Comparison of ENCODE assay signal across 14 cellular contexts in genomic region chr13:40476175-40476958, GRCh38.
DNase-seq lines count a peak whose midpoint lies in the region; ATAC-seq and TF ChIP-seq lines count a peak whose summit lies in the region.
"Had no signal": no experiment of that assay in that cellular context is flagged by ENCODE, and none has a peak within 500 bp of the region (broad histone marks: within the 10 kb centered on the region; RNA-seq: fewer than 3 reads in every experiment).

No MANE protein-coding gene starts in this region.

- H3K4me3 ChIP-seq in HFF-Myc (replicated peaks; ENCODE audit: low read depth, low read length) (no peak overlapping the region), thoracic aorta (no peak overlapping the region)
- H3K4me3 ChIP-seq: suprapubic skin had no signal

- peak overlapping the region in 1 of 2 donors; percentile 72 for H3K27ac ChIP-seq in thoracic aorta
- H3K27ac ChIP-seq: neutrophil, suprapubic skin had no signal

- peaks cover 23 to 41% of the 10 kb centered on the region in 2 donors for H3K4me1 ChIP-seq in thoracic aorta (ENCODE audit: control insufficient read depth in 1 of 2, low read depth in 2 of 2)

- intact Hi-C loops in left ventricle myocardium superior (cut with micrococcal nuclease) = no loop called here

- no peak for TF ChIP-seq CTCF in HFF-Myc (IDR thresholded peaks at IDR 0.05; ENCODE audit: low read depth, low read length, missing control alignments)
- no peak for TF ChIP-seq CTCF in thoracic aorta (IDR thresholded peaks at IDR 0.05)

- peak; percentile 34 for ATAC-seq in left ventricle myocardium superior
- ATAC-seq in thoracic aorta (ENCODE audit: insufficient number of reproducible peaks, low FRiP score, low read depth) = peak; percentile 45

- H3K36me3 ChIP-seq in thoracic aorta = no peaks in the 10 kb centered on the region
- H3K36me3 ChIP-seq: neutrophil, suprapubic skin had no signal

- DNase-seq in HFF-Myc (ENCODE audit: extremely low read depth, low read depth) = peak; percentile 16
- DNase-seq in amniotic epithelial cell (ENCODE audit: low read depth) = peak; percentile 39
- no peak for DNase-seq in left ventricle myocardium superior
- no peak for DNase-seq in thoracic aorta (ENCODE audit: low spot score)
- DNase-seq in NCI-H526 (lab: John Stamatoyannopoulos, UW) = no peak
- DNase-seq in retina = no peak
- no peak for DNase-seq in NCI-H1436 (lab: John Stamatoyannopoulos, UW)
- DNase-seq: activated CD4-positive, alpha-beta T cell treated with anti-CD3 and anti-CD28 coated beads for 48 hours; activated gamma-delta T cell; NCI-H2171; SHP77 treated with DMSO at 0.1 percent for 48 hours; stimulated activated CD4-positive, alpha-beta T cell treated with anti-CD3 and anti-CD28 coated beads, Interleukin-4, amount 100 ng/mL, for 4 hours had no signal

- H3K27me3 ChIP-seq in thoracic aorta (replicated peaks; ENCODE audit: insufficient read depth) = no peaks in the 10 kb centered on the region
- H3K27me3 ChIP-seq: neutrophil, suprapubic skin had no signal

- no peaks in the 10 kb centered on the region for H3K9me3 ChIP-seq in thoracic aorta
- H3K9me3 ChIP-seq: neutrophil, suprapubic skin had no signal

Comparison
In these comparisons a context has a peak if more than half of its experiments do, and no peak if none do; other contexts are left out.
1. DNase-seq: peak in HFF-Myc (single experiment) and amniotic epithelial cell (single experiment); none in left ventricle myocardium superior (single experiment), thoracic aorta (single experiment), NCI-H526 (0 of 2), retina (single experiment) and NCI-H1436 (single experiment).